15 cellular contexts compared by ENCODE assay signal in the genomic region with DNA sequence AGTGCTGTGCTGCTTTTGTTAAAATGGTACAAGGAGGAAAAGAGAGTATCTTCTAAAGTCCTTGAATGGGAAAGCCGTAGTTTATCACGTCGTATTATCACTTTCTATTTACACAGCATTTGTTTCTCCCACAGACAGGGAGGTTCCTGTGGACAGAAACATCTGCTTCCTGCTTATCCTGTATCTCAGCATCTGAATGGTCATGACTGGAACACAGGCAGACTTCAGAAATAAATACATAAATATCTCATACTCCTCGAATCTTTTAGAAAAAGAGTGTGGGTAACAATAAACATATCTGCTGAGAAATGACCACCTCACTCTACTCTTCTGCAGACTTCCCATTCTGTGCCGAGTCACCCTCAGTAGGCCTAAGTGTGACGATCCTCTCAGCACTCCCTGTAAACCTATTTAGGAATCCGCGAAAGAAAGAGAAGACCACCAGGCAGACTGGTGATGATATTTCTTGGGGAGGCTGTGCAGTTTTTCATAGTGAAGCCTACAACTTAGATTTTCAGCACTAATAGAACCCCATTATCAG.
DNase-seq lines count a peak whose midpoint lies in the region; TF ChIP-seq lines count a peak whose summit lies in the region.
"Had no signal": no experiment of that assay in that cellular context is flagged by ENCODE, and none has a peak within 500 bp of the region (broad histone marks: within the 10 kb centered on the region; RNA-seq: fewer than 3 reads in every experiment).

No MANE protein-coding gene starts in this region.

- no peaks in the 10 kb centered on the region for H3K23me2 ChIP-seq in H9 (ENCODE audit: insufficient read length, low read depth, low read length, poor library complexity, severe bottlenecking)

- POLR2A ChIA-PET in activated CD4-positive, alpha-beta memory T cell treated with anti-CD3 and anti-CD28 coated beads, Interleukin-2, amount 10 ng/mL, durations not matched to agents 7 days and 5 days (lab: Charles Lee) = no interaction called here

- H4K91ac ChIP-seq in H9 (ENCODE audit: insufficient read length, low read depth, low read length) = no peak overlapping the region

- intact Hi-C loops in CD14-positive monocyte (cut with micrococcal nuclease) (no loop called here), colonic mucosa (cut with DNase I) (no loop called here)

- peaks cover 44% of the 10 kb centered on the region for H3K4me1 Mint-ChIP-seq in CD14-positive monocyte
- peaks cover 27 to 35% of the 10 kb centered on the region in 2 experiments for H3K4me1 Mint-ChIP-seq in H9
- peaks cover 9% of the 10 kb centered on the region for H3K4me1 Mint-ChIP-seq in activated CD4-positive, alpha-beta memory T cell treated with anti-CD3 and anti-CD28 coated beads, Interleukin-2, amount 10 ng/mL, durations not matched to agents 7 days and 5 days

- H3K27me3 Mint-ChIP-seq in CD14-positive monocyte (ENCODE audit: low read depth in 3 of 3) = peaks cover 0 to 2% (median 0%) of the 10 kb centered on the region in 3 donors
- H3K27me3 Mint-ChIP-seq in H9 (ENCODE audit: low read depth) = no peaks in the 10 kb centered on the region
- no peaks in the 10 kb centered on the region for H3K27me3 Mint-ChIP-seq in activated CD4-positive, alpha-beta memory T cell treated with anti-CD3 and anti-CD28 coated beads, Interleukin-2, amount 10 ng/mL, durations not matched to agents 7 days and 5 days
- H3K27me3 Mint-ChIP-seq: naive thymus-derived CD4-positive, alpha-beta T cell had no signal

- H2AFZ ChIP-seq in H9 (ENCODE audit: low read length) (no peak overlapping the region), fibroblast of lung (ENCODE audit: low read length) (peak overlapping the region; percentile 14)

- no peaks in the 10 kb centered on the region for H3K27me3 ChIP-seq in H9 (ENCODE audit: insufficient read depth, low read length)
- no peaks in the 10 kb centered on the region for H3K27me3 ChIP-seq in fibroblast of lung (ENCODE audit: control insufficient read depth, insufficient read depth, low read length)
- no peaks in the 10 kb centered on the region for H3K27me3 ChIP-seq in colonic mucosa

- H3K4me2 ChIP-seq in H9 (ENCODE audit: insufficient read depth, insufficient read length, low read length) = no peak overlapping the region
- H3K4me2 ChIP-seq in fibroblast of lung (ENCODE audit: extremely low read depth, insufficient read depth, low read length) = peak overlapping the region; percentile 23

- H3K4me1 ChIP-seq in H9 (ENCODE audit: insufficient read depth, low read length) (peaks cover 2% of the 10 kb centered on the region; the same call in 1 of the 2 replicates), fibroblast of lung (ENCODE audit: control insufficient read depth, extremely low read depth, insufficient read depth, low read length) (peaks cover 3% of the 10 kb centered on the region), colonic mucosa (no peaks in the 10 kb centered on the region)

- no peak overlapping the region for H2BK120ac ChIP-seq in H9 (ENCODE audit: low read depth, low read length, poor library complexity, severe bottlenecking)

- peaks cover 0 to 3% (median 0%) of the 10 kb centered on the region in 7 donors for H3K9me3 Mint-ChIP-seq in CD14-positive monocyte
- no peaks in the 10 kb centered on the region for H3K9me3 Mint-ChIP-seq in H9
- peaks cover 2% of the 10 kb centered on the region for H3K9me3 Mint-ChIP-seq in activated CD4-positive, alpha-beta memory T cell treated with anti-CD3 and anti-CD28 coated beads, Interleukin-2, amount 10 ng/mL, durations not matched to agents 7 days and 5 days
- H3K9me3 Mint-ChIP-seq: immature natural killer cell had no signal

- H3K4me3 ChIP-seq in fibroblast of lung (replicated peaks in 1 of 4; ENCODE audit: control extremely low read depth in 1 of 4, insufficient read depth in 1 of 4, low read depth in 3 of 4, low read length in 4 of 4) (no peak overlapping the region), colonic mucosa (no peak overlapping the region)

- H3K27ac ChIP-seq in H9 (ENCODE audit: insufficient read length, low read depth, low read length) = no peak overlapping the region
- no peak overlapping the region for H3K27ac ChIP-seq in fibroblast of lung (ENCODE audit: insufficient read depth, low read length)
- H3K27ac ChIP-seq in colonic mucosa = no peak overlapping the region

- no peak for DNase-seq in CD14-positive monocyte (ENCODE audit: low spot score)
- no peak for DNase-seq in H9
- peak; percentile 73 to 77 for DNase-seq in SHP77 (lab: John Stamatoyannopoulos, UW)
- no peak for DNase-seq in fibroblast of lung (ENCODE audit: low read depth in 2 of 2)
- no peak for DNase-seq in activated CD4-positive, alpha-beta memory T cell treated with anti-CD3 and anti-CD28 coated beads, Interleukin-2, amount 10 ng/mL, durations not matched to agents 7 days and 5 days
- DNase-seq in NCI-H2227 (lab: John Stamatoyannopoulos, UW; ENCODE audit: unreplicated experiment) = no peak
- DNase-seq in activated gamma-delta T cell treated with Interleukin-2 at 50 U/mL for 16 hours = no peak
- DNase-seq in colonic mucosa = no peak
- DNase-seq: activated effector memory CD4-positive, alpha-beta T cell treated with anti-CD3 and anti-CD28 coated beads, Interleukin-2, amount 50 U/mL, for 16 hours; central memory CD4-positive, alpha-beta T cell; immature natural killer cell; Karpas-422; naive thymus-derived CD4-positive, alpha-beta T cell; NK-92 treated with Interleukin-12 subunit alpha and Interleukin-12 subunit beta, amount 100 ng/mL, for 24 hours; right cardiac atrium had no signal

- no peak overlapping the region for H4K8ac ChIP-seq in H9 (replicated peaks; ENCODE audit: insufficient read length, low read depth, low read length)

- no peak overlapping the region for H3K14ac ChIP-seq in H9 (ENCODE audit: insufficient read depth, low read length)

- no peak overlapping the region for H2BK20ac ChIP-seq in H9 (ENCODE audit: low read depth, low read length, poor library complexity, severe bottlenecking)

- no peak overlapping the region for H2BK12ac ChIP-seq in H9 (ENCODE audit: insufficient read length, low read depth, low read length)

- no peaks in the 10 kb centered on the region for H4K20me1 ChIP-seq in H9 (ENCODE audit: control insufficient read depth, insufficient read depth, insufficient read length)
- no peaks in the 10 kb centered on the region for H4K20me1 ChIP-seq in fibroblast of lung (ENCODE audit: control insufficient read depth, extremely low read depth, insufficient read depth, low read length)

- H3K9me3 ChIP-seq in H9 (ENCODE audit: control insufficient read depth, low read depth, low read length) (no peaks in the 10 kb centered on the region), fibroblast of lung (ENCODE audit: control insufficient read depth, insufficient read depth, low read depth, low read length) (no peaks in the 10 kb centered on the region), colonic mucosa (no peaks in the 10 kb centered on the region)

- no peak overlapping the region for H3K18ac ChIP-seq in H9 (ENCODE audit: insufficient read length, low read depth, low read length)

- H3K36me3 Mint-ChIP-seq in CD14-positive monocyte = peaks cover 3 to 5% of the 10 kb centered on the region in 2 donors
- no peaks in the 10 kb centered on the region for H3K36me3 Mint-ChIP-seq in H9 (ENCODE audit: insufficient read depth in 1 of 3, low read depth in 3 of 3)
- no peaks in the 10 kb centered on the region for H3K36me3 Mint-ChIP-seq in activated CD4-positive, alpha-beta memory T cell treated with anti-CD3 and anti-CD28 coated beads, Interleukin-2, amount 10 ng/mL, durations not matched to agents 7 days and 5 days (ENCODE audit: low read depth)

- no peak overlapping the region for H3T11ph ChIP-seq in H9 (ENCODE audit: low read length)

- H3K79me2 ChIP-seq in H9 (ENCODE audit: insufficient read depth, low read length) (no peaks in the 10 kb centered on the region), fibroblast of lung (ENCODE audit: control insufficient read depth, insufficient read depth, low read length) (no peaks in the 10 kb centered on the region)

- H3K4ac ChIP-seq in H9 (ENCODE audit: low read depth, low read length) = no peak overlapping the region

- H3K36me3 ChIP-seq in fibroblast of lung (ENCODE audit: control insufficient read depth, insufficient read depth, low read length) (no peaks in the 10 kb centered on the region), colonic mucosa (no peaks in the 10 kb centered on the region)

- H3K4me3 Mint-ChIP-seq in CD14-positive monocyte (peak overlapping the region; percentile 52 to 73), H9 (no peak overlapping the region)
- H3K4me3 Mint-ChIP-seq in activated CD4-positive, alpha-beta memory T cell treated with anti-CD3 and anti-CD28 coated beads, Interleukin-2, amount 10 ng/mL, durations not matched to agents 7 days and 5 days = no peak overlapping the region
- H3K4me3 Mint-ChIP-seq: immature natural killer cell had no signal

- H4K5ac ChIP-seq in H9 (ENCODE audit: insufficient read length, low read depth, low read length) = no peak overlapping the region

- H3K79me1 ChIP-seq in H9 (ENCODE audit: insufficient read depth, low read depth, low read length, poor library complexity, severe bottlenecking) = no peaks in the 10 kb centered on the region

- H2BK15ac ChIP-seq in H9 (ENCODE audit: low read depth, low read length) = no peak overlapping the region

- no peak for TF ChIP-seq CTCF in CD14-positive monocyte (IDR thresholded peaks at IDR 0.05)
- no peak for TF ChIP-seq CTCF in H9 (conservative IDR thresholded peaks at IDR 0.05)
- no peak for TF ChIP-seq CTCF in fibroblast of lung (conservative IDR thresholded peaks at IDR 0.05 in 1 of 2, IDR thresholded peaks at IDR 0.05 in 1 of 2; ENCODE audit: low read depth in 1 of 2, low read length in 2 of 2)
- no peak for TF ChIP-seq CTCF in colonic mucosa (IDR thresholded peaks at IDR 0.05)

- H2BK5ac ChIP-seq in H9 (ENCODE audit: insufficient read length, low read length) = no peak overlapping the region

- no peak overlapping the region for H3K56ac ChIP-seq in H9 (ENCODE audit: insufficient read length, low read depth, low read length)

- no peak overlapping the region for H2AK5ac ChIP-seq in H9 (ENCODE audit: insufficient read length, low read length)

- no peak overlapping the region for H3K23ac ChIP-seq in H9 (ENCODE audit: insufficient read length, low read depth, low read length)

- CTCF ChIA-PET in activated CD4-positive, alpha-beta memory T cell treated with anti-CD3 and anti-CD28 coated beads, Interleukin-2, amount 10 ng/mL, durations not matched to agents 7 days and 5 days (lab: Charles Lee) = no interaction called here

- no CpG with 5 or more reads among the region's 8 CpGs for WGBS in H9 (ENCODE audit: extremely low coverage, insufficient read length, low lambda C conversion rate)

- H3K27ac Mint-ChIP-seq in CD14-positive monocyte (peak overlapping the region in 2 of 7 donors; percentile 37 to 56), H9 (peak overlapping the region in 2 of 3 experiments; percentile 37 to 71; a peak in 2 of 7 replicates)
- no peak overlapping the region for H3K27ac Mint-ChIP-seq in activated CD4-positive, alpha-beta memory T cell treated with anti-CD3 and anti-CD28 coated beads, Interleukin-2, amount 10 ng/mL, durations not matched to agents 7 days and 5 days
- H3K27ac Mint-ChIP-seq: immature natural killer cell had no signal

- H3K9ac ChIP-seq in H9 (ENCODE audit: extremely low read depth, insufficient read length, low read length) (no peak overlapping the region), fibroblast of lung (ENCODE audit: insufficient read depth, low read length) (no peak overlapping the region), colonic mucosa (ENCODE audit: low read depth in 2 of 2, low read length in 2 of 2) (no peak overlapping the region)

Comparison
In these comparisons a context has a peak if more than half of its experiments do, and no peak if none do; other contexts are left out.
1. DNase-seq: peak in SHP77 (2 of 2); none in CD14-positive monocyte (single experiment), H9 (single experiment), fibroblast of lung (0 of 2), activated CD4-positive, alpha-beta memory T cell treated with anti-CD3 and anti-CD28 coated beads, Interleukin-2, amount 10 ng/mL, durations not matched to agents 7 days and 5 days (single experiment), NCI-H2227 (single experiment), activated gamma-delta T cell treated with Interleukin-2 at 50 U/mL for 16 hours (single experiment) and colonic mucosa (single experiment).
2. H3K4me3 Mint-ChIP-seq: peak in CD14-positive monocyte (2 of 2); none in H9 (0 of 2) and activated CD4-positive, alpha-beta memory T cell treated with anti-CD3 and anti-CD28 coated beads, Interleukin-2, amount 10 ng/mL, durations not matched to agents 7 days and 5 days (single experiment).